In genomic region chr18:34720220-34720619, GRCh38 we compare ENCODE assay signal across 32 cellular contexts. TPM values are rescaled to one million over a fixed set of nuclear protein-coding genes. Genes with fewer than 3 reads are reported as not detected.
"Had no signal": no experiment of that assay in that cellular context is flagged by ENCODE, and none has a peak within 500 bp of the region (broad histone marks: within the 10 kb centered on the region; RNA-seq: fewer than 3 reads in every experiment).

No MANE protein-coding gene starts in this region.

- H3K36me3 ChIP-seq: brain microvascular endothelial cell, esophagus muscularis mucosa, gastrocnemius medialis, heart left ventricle, WERI-Rb-1 had no signal

- H3K9me3 ChIP-seq: gastrocnemius medialis had no signal

- DNase-seq: activated B cell treated with CpG ODN at 0.5 μM for 24 hours; activated CD4-positive, alpha-beta T cell treated with anti-CD3 and anti-CD28 coated beads for 48 hours; activated CD4-positive, alpha-beta T cell treated with anti-CD3 and anti-CD28 coated beads, Interleukin-2, amount 50 U/mL, for 1 hour; activated CD4-positive, alpha-beta T cell treated with anti-CD3 and anti-CD28 coated beads, Interleukin-2, amount 50 U/mL, for 48 hours; activated CD8-positive, alpha-beta memory T cell treated with anti-CD3 and anti-CD28 coated beads for 24 hours; activated CD8-positive, alpha-beta T cell treated with anti-CD3 and anti-CD28 coated beads for 36 hours; activated effector memory CD4-positive, alpha-beta T cell treated with Interleukin-2 at 50 U/mL for 16 hours; activated gamma-delta T cell treated with Interleukin-2 at 50 U/mL for 16 hours; activated naive CD4-positive, alpha-beta T cell treated with anti-CD3 and anti-CD28 coated beads, Interleukin-2, amount 50 U/mL, for 16 hours; activated naive CD4-positive, alpha-beta T cell treated with Interleukin-2 at 50 U/mL for 16 hours; activated T-cell treated with anti-CD3 and anti-CD28 coated beads, Interleukin-2, amount 50 U/mL, for 4 hours; amniotic stem cell; anterior cingulate cortex; brain microvascular endothelial cell; dorsolateral prefrontal cortex; effector memory CD4-positive, alpha-beta T cell; erythroblast; foreskin keratinocyte; gastrocnemius medialis; glutamatergic neuron; heart left ventricle; T-helper 17 cell; T1000; WERI-Rb-1 had no signal

- H3K4me1 ChIP-seq: foreskin keratinocyte had no signal

- ATAC-seq: activated CD4-positive, CD25-positive, alpha-beta regulatory T cell treated with anti-CD3 and anti-CD28 coated beads, Interleukin-2, amount 50 U/mL, for 24 hours; activated CD8-positive, alpha-beta T cell treated with anti-CD3 and anti-CD28 coated beads for 36 hours; activated T-cell treated with anti-CD3 and anti-CD28 coated beads, Interleukin-2, amount 50 U/mL, for 4 hours; activated T-helper 17 cell treated with anti-CD3 and anti-CD28 coated beads, Interleukin-2, amount 50 U/mL, for 72 hours; foreskin keratinocyte; gastrocnemius medialis; heart left ventricle; T-helper 17 cell had no signal

- H3K36me3 Mint-ChIP-seq: activated naive CD8-positive, alpha-beta T cell had no signal

- H3K4me1 Mint-ChIP-seq: activated B cell treated with CpG ODN at 0.5 μM for 24 hours; activated T-helper 17 cell treated with anti-CD3 and anti-CD28 coated beads, Interleukin-2, amount 50 U/mL, for 72 hours; central memory CD8-positive, alpha-beta T cell; T-helper 17 cell had no signal

- H3K9me3 Mint-ChIP-seq: activated B cell treated with CpG ODN at 0.5 μM for 24 hours; activated T-cell treated with anti-CD3 and anti-CD28 coated beads, Interleukin-2, amount 50 U/mL, for 4 hours; activated T-helper 17 cell treated with anti-CD3 and anti-CD28 coated beads, Interleukin-2, amount 50 U/mL, for 72 hours; central memory CD8-positive, alpha-beta T cell; T-helper 2 cell treated with Interferon-gamma antibody and Interleukin-4, amounts not matched to agents 5 μg/mL and 100 μg/mL, for 36 hours had no signal

- H3K4me3 Mint-ChIP-seq: activated B cell treated with CpG ODN at 0.5 μM for 24 hours; activated CD8-positive, alpha-beta T cell treated with anti-CD3 and anti-CD28 coated beads for 36 hours; activated naive CD8-positive, alpha-beta T cell; activated T-cell treated with anti-CD3 and anti-CD28 coated beads, Interleukin-2, amount 50 U/mL, for 4 hours; activated T-helper 17 cell treated with anti-CD3 and anti-CD28 coated beads, Interleukin-2, amount 50 U/mL, for 72 hours; central memory CD8-positive, alpha-beta T cell; dendritic cell treated with granulocyte-macrophage colony-stimulating factor and Interleukin-4, amounts not matched to agents 40 ng/mL and 50 ng/mL, for 4 days; T-helper 17 cell; T-helper 2 cell treated with Interferon-gamma antibody and Interleukin-4, amounts not matched to agents 5 μg/mL and 100 μg/mL, for 36 hours had no signal

- H3K27ac Mint-ChIP-seq: activated B cell treated with CpG ODN at 0.5 μM for 24 hours; activated CD8-positive, alpha-beta T cell treated with anti-CD3 and anti-CD28 coated beads for 36 hours; activated naive CD8-positive, alpha-beta T cell; activated T-helper 17 cell treated with anti-CD3 and anti-CD28 coated beads, Interleukin-2, amount 50 U/mL, for 72 hours; dendritic cell treated with granulocyte-macrophage colony-stimulating factor and Interleukin-4, amounts not matched to agents 40 ng/mL and 50 ng/mL, for 4 days; T-helper 17 cell; T-helper 2 cell treated with Interferon-gamma antibody and Interleukin-4, amounts not matched to agents 5 μg/mL and 100 μg/mL, for 36 hours had no signal

- H3K27me3 Mint-ChIP-seq: activated B cell treated with CpG ODN at 0.5 μM for 24 hours; central memory CD8-positive, alpha-beta T cell; dendritic cell treated with granulocyte-macrophage colony-stimulating factor and Interleukin-4, amounts not matched to agents 40 ng/mL and 50 ng/mL, for 4 days; T-helper 17 cell had no signal

- H3K4me3 ChIP-seq: coronary artery, dorsolateral prefrontal cortex, esophagus muscularis mucosa, gastrocnemius medialis, heart left ventricle had no signal

RNA-seq across cellular contexts. Expression of gene DTNA, which starts 10.1 kb away (rescaled TPM):
- total RNA-seq: activated B cell treated with CpG ODN at 0.5 μM for 24 hours, T-helper 17 cell had no signal
